ENCODE assay signal across 16 cellular contexts in the genomic region with DNA sequence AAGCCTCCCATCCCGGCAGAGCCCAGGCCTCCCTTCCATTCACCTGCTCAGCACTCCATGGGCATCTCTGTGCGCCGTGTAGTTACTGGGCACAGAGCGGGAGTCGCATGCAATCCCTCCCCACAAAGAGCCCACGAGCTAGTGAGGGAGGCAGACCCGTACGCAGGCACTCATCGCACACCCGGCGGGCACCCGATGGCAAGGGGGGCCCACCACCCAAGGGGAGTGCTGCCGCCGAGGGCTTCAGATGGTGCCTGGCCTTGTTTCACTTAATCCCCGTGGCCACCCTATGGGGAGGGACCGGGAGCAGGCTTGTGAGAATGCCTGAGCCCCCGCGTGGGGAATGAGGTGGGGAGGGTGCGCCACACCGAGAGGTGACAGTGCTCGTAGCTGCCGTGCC. TPM values are rescaled to one million over a fixed set of nuclear protein-coding genes. Genes with fewer than 3 reads are reported as not detected.
DNase-seq lines count a peak whose midpoint lies in the region; ATAC-seq and TF ChIP-seq lines count a peak whose summit lies in the region.
"Had no signal": no experiment of that assay in that cellular context is flagged by ENCODE, and none has a peak within 500 bp of the region (broad histone marks: within the 10 kb centered on the region; RNA-seq: fewer than 3 reads in every experiment).

No MANE protein-coding gene starts in this region.

- peaks cover 84% of the 10 kb centered on the region for H3K36me3 Mint-ChIP-seq in CD4-positive, alpha-beta T cell (ENCODE audit: low read depth)
- H3K36me3 Mint-ChIP-seq in brain (no peaks in the 10 kb centered on the region), neural crest cell (ENCODE audit: low read depth) (no peaks in the 10 kb centered on the region)

- peaks cover 89% of the 10 kb centered on the region for H3K4me1 Mint-ChIP-seq in CD4-positive, alpha-beta T cell (ENCODE audit: low read depth)
- H3K4me1 Mint-ChIP-seq in brain (peaks cover 80% of the 10 kb centered on the region), neural crest cell (peaks cover 74% of the 10 kb centered on the region)

- H3K36me3 ChIP-seq in BLaER1, result no peaks in the 10 kb centered on the region
- H3K36me3 ChIP-seq in colonic mucosa, result no peaks in the 10 kb centered on the region
- peaks cover 1% of the 10 kb centered on the region; the same call in 1 of the 2 replicates for H3K36me3 ChIP-seq in H7 (replicated peaks; ENCODE audit: control insufficient read depth, insufficient read depth, low read length)

- intact Hi-C loops in CD4-positive, alpha-beta T cell (cut with DNase I, micrococcal nuclease), result loop anchor here (5.0 kb wide), 2 partner anchors 47 to 67 kb away; no protein-coding TSS in a partner anchor
- intact Hi-C loops in colonic mucosa (cut with DNase I), result no loop called here

- peaks cover 85% of the 10 kb centered on the region for H3K4me1 ChIP-seq in BLaER1
- H3K4me1 ChIP-seq in colonic mucosa, result peaks cover 16% of the 10 kb centered on the region

- H3K4me3 ChIP-seq in BLaER1 (no peak overlapping the region), colonic mucosa (no peak overlapping the region), H7 (ENCODE audit: insufficient read depth, low read depth, low read length) (no peak overlapping the region)

- TF ChIP-seq CTCF in CD4-positive, alpha-beta T cell (IDR thresholded peaks at IDR 0.05), result no peak
- TF ChIP-seq CTCF in brain (conservative IDR thresholded peaks at IDR 0.05) (no peak), neural crest cell (conservative IDR thresholded peaks at IDR 0.05) (no peak), colonic mucosa (IDR thresholded peaks at IDR 0.05) (no peak)

- POLR2A ChIA-PET in CD4-positive, alpha-beta T cell (lab: Charles Lee), result no interaction called here

- H3K4me2 ChIP-seq in BLaER1, result peak overlapping the region; percentile 92

- DNase-seq in CD4-positive, alpha-beta T cell, result no peak
- DNase-seq in neural crest cell (ENCODE audit: low read depth, low spot score) (no peak), LoVo (ENCODE audit: low spot score) (no peak), colonic mucosa (no peak), H7 (no peak)
- DNase-seq: DMS79 treated with DMSO at 0.1 percent for 48 hours; GOT3; MV-4-11; NCI-H1417; NCI-H187 treated with DMSO at 0.1 percent for 48 hours; NCI-H69; NK-92 treated with Interleukin-12 subunit alpha and Interleukin-12 subunit beta, amount 100 ng/mL, for 24 hours; SHP77 treated with DMSO at 0.1 percent for 48 hours had no signal

- H3K27ac ChIP-seq in BLaER1 (peak overlapping the region; percentile 80), colonic mucosa (no peak overlapping the region)
- H3K27ac ChIP-seq in CD4-positive, alpha-beta T cell (ENCODE audit: low read depth, low read length), result no peak overlapping the region

- H3K9ac ChIP-seq in BLaER1 (peak overlapping the region; percentile 69; the same call in 1 of the 2 replicates), colonic mucosa (ENCODE audit: low read depth in 2 of 2, low read length in 2 of 2) (no peak overlapping the region)

- CTCF ChIA-PET in CD4-positive, alpha-beta T cell (lab: Charles Lee), result no interaction called here

- H3K9me3 ChIP-seq in BLaER1, result no peaks in the 10 kb centered on the region
- H3K9me3 ChIP-seq in CD4-positive, alpha-beta T cell (ENCODE audit: control insufficient read depth, low read length), result no peaks in the 10 kb centered on the region
- H3K9me3 ChIP-seq in colonic mucosa, result no peaks in the 10 kb centered on the region

- H3K27me3 ChIP-seq in BLaER1 (no peaks in the 10 kb centered on the region), colonic mucosa (no peaks in the 10 kb centered on the region), H7 (ENCODE audit: control insufficient read depth, insufficient read depth, low read length) (no peaks in the 10 kb centered on the region)
- H3K27me3 ChIP-seq in CD4-positive, alpha-beta T cell (ENCODE audit: control insufficient read depth, insufficient read depth, low read length), result no peaks in the 10 kb centered on the region

- H3K4me3 Mint-ChIP-seq in CD4-positive, alpha-beta T cell, result no peak overlapping the region
- H3K4me3 Mint-ChIP-seq in brain (no peak overlapping the region), neural crest cell (no peak overlapping the region)
- H3K4me3 Mint-ChIP-seq: B cell had no signal

- ATAC-seq in CD4-positive, alpha-beta T cell (ENCODE audit: poor library complexity), result no peak

- no peaks in the 10 kb centered on the region for H4K20me1 ChIP-seq in BLaER1

- H3K27me3 Mint-ChIP-seq in CD4-positive, alpha-beta T cell, result no peaks in the 10 kb centered on the region
- no peaks in the 10 kb centered on the region for H3K27me3 Mint-ChIP-seq in brain
- H3K27me3 Mint-ChIP-seq in neural crest cell (ENCODE audit: low read depth), result no peaks in the 10 kb centered on the region

- H3K9me3 Mint-ChIP-seq in CD4-positive, alpha-beta T cell, result no peaks in the 10 kb centered on the region
- H3K9me3 Mint-ChIP-seq in brain (no peaks in the 10 kb centered on the region), neural crest cell (no peaks in the 10 kb centered on the region)

- H3K27ac Mint-ChIP-seq in CD4-positive, alpha-beta T cell, result peak overlapping the region; percentile 98
- H3K27ac Mint-ChIP-seq in brain, result peak overlapping the region in 4 of 5 experiments; percentile 12 to 98 (median 86)
- H3K27ac Mint-ChIP-seq in neural crest cell (ENCODE audit: unreplicated experiment), result peak overlapping the region; percentile 71
- H3K27ac Mint-ChIP-seq: B cell had no signal

RNA-seq across cellular contexts. Expression of a gene that starts 30.4 kb away (rescaled TPM):
- 10 to 100 TPM; 25.3 to 25.7 TPM for total RNA-seq in CD4-positive, alpha-beta T cell
- 118 TPM for polyA plus RNA-seq in brain (ENCODE audit: insufficient read depth, low read depth, low replicate concordance)
- total RNA-seq in neural crest cell (146 and 148 TPM in 2 replicates), colonic mucosa (10 to 100 TPM; 39.6 to 43.3 TPM)
- 108 and 139 TPM in 2 replicates for total RNA-seq in H7 (2014; rRNA removed; shearing (Covaris generic))

RNA-seq across cellular contexts. Expression of a gene that starts 50.1 kb away (rescaled TPM):
- total RNA-seq in CD4-positive, alpha-beta T cell, result 10 to 100 TPM; 25.5 to 28.0 TPM
- polyA plus RNA-seq in brain (ENCODE audit: insufficient read depth, low read depth, low replicate concordance), result 81.4 TPM
- total RNA-seq in neural crest cell (61.1 and 68.6 TPM in 2 replicates), colonic mucosa (10 to 100 TPM; 36.3 to 48.6 TPM)
- 36.8 and 38.8 TPM in 2 replicates for total RNA-seq in H7 (2014; rRNA removed; shearing (Covaris generic))
